Comparison of ENCODE assay signal across 8 cellular contexts in the genomic region with DNA sequence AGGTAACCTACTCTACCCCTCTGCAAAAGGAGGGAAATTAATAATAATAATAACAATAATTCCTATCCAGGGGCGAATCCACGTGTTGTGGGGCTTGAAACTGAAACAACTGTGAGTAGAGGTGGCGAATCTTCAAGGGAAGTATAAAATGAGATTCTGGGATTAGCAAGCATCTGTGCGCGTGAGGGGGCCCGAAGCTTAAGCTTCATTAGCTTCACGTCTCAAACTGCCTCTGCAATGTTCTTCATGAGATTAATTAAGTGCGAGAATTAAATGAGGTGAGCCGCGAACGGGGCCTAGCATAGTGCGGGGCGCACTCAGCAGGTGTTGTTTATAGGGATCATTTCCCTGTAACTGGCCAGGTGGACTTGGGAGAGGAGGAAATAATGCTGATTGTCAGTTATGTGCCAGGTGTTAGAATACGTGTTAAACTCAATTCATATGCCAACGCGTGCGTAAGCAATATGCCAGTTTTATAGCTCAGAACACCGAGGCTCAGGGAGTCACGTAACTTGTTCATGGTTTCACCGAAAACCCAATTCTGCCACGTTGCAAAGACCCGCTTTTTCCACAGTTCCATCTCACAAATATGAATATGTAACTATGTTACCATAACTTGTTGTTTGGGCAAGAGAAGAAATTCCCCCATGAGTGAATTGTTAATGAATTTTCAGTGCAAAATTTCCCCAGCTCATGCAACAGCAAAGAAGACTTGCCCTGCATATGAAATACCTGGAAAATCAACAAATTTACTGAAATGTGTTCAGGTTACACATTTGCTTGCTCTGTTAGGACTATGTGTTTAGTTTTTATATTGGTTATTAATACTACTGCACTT. TPM values are rescaled to one million over a fixed set of nuclear protein-coding genes. Genes with fewer than 3 reads are reported as not detected.
A peak's percentile ranks its signal among the peaks of the same experiment; 100 is the strongest.
DNase-seq lines count a peak whose midpoint lies in the region; ATAC-seq and TF ChIP-seq lines count a peak whose summit lies in the region.

No MANE protein-coding gene starts in this region.

- H3K36me3 Mint-ChIP-seq in activated naive CD4-positive, alpha-beta T cell treated with anti-CD3 and anti-CD28 coated beads for 36 hours (ENCODE audit: low read depth): no peaks in the 10 kb centered on the region
- H3K36me3 Mint-ChIP-seq in MCF 10A (ENCODE audit: insufficient read depth, unreplicated experiment): no peaks in the 10 kb centered on the region

- H3K4me1 ChIP-seq in mucosa of descending colon (ENCODE audit: low read depth): peaks cover 13% of the 10 kb centered on the region

- no peaks in the 10 kb centered on the region for H3K36me3 ChIP-seq in mucosa of descending colon (ENCODE audit: low read depth)

- H3K27me3 Mint-ChIP-seq in activated naive CD4-positive, alpha-beta T cell treated with anti-CD3 and anti-CD28 coated beads for 36 hours (ENCODE audit: low read depth): no peaks in the 10 kb centered on the region
- peaks cover 42% of the 10 kb centered on the region for H3K27me3 Mint-ChIP-seq in MCF 10A (ENCODE audit: insufficient read depth, unreplicated experiment)

- intact Hi-C loops in activated naive CD4-positive, alpha-beta T cell treated with anti-CD3 and anti-CD28 coated beads for 36 hours (cut with micrococcal nuclease): loop anchor here (1.0 to 5.0 kb wide), 10 partner anchors 10 to 613 kb away; a partner anchor contains a TSS
- intact Hi-C loops in MCF 10A (cut with micrococcal nuclease): no loop called here
- intact Hi-C loops in mucosa of descending colon (cut with DNase I, micrococcal nuclease): no loop called here
- intact Hi-C loops in sciatic nerve (cut with DNase I): no loop called here

- H3K4me3 ChIP-seq in mucosa of descending colon: peak overlapping the region; percentile 74

- CTCF ChIA-PET in activated naive CD4-positive, alpha-beta T cell treated with anti-CD3 and anti-CD28 coated beads for 36 hours (lab: Charles Lee): interaction anchor here (1.3 kb wide), 2 partner anchors 10 to 125 kb away, joined by 3 to 6 read pairs; no protein-coding TSS in a partner anchor
- CTCF ChIA-PET in MCF 10A (lab: Yijun Ruan, JAX): interaction anchor here (0.6 to 0.7 kb wide), 2 partner anchors 19 to 52 kb away, joined by 3 to 4 read pairs; no protein-coding TSS in a partner anchor

- H3K9me3 ChIP-seq in mucosa of descending colon: no peaks in the 10 kb centered on the region

- ATAC-seq in mucosa of descending colon (peak; percentile 76), sciatic nerve (no peak), HG03521 (IDR thresholded peaks at IDR 0.05; ENCODE audit: unreplicated experiment) (no peak)

- no peaks in the 10 kb centered on the region for H3K9me3 Mint-ChIP-seq in activated naive CD4-positive, alpha-beta T cell treated with anti-CD3 and anti-CD28 coated beads for 36 hours
- no peaks in the 10 kb centered on the region for H3K9me3 Mint-ChIP-seq in MCF 10A (ENCODE audit: unreplicated experiment)

- peaks cover 41% of the 10 kb centered on the region for H3K4me1 Mint-ChIP-seq in activated naive CD4-positive, alpha-beta T cell treated with anti-CD3 and anti-CD28 coated beads for 36 hours (ENCODE audit: low read depth)
- no peaks in the 10 kb centered on the region for H3K4me1 Mint-ChIP-seq in MCF 10A (ENCODE audit: insufficient read depth, unreplicated experiment)

- BruUV-seq in MCF 10A (replicated peaks; lab: Mats Ljungman, UMichigan): no TSS peak

- H3K27ac Mint-ChIP-seq in activated naive CD4-positive, alpha-beta T cell treated with anti-CD3 and anti-CD28 coated beads for 36 hours: peak overlapping the region; percentile 73
- no peak overlapping the region for H3K27ac Mint-ChIP-seq in MCF 10A (ENCODE audit: low read depth, unreplicated experiment)

- H3K4me3 Mint-ChIP-seq in activated naive CD4-positive, alpha-beta T cell treated with anti-CD3 and anti-CD28 coated beads for 36 hours: peak overlapping the region; percentile 76
- peak overlapping the region; percentile 78 for H3K4me3 Mint-ChIP-seq in MCF 10A (ENCODE audit: unreplicated experiment)

- POLR2A ChIA-PET in MCF 10A (lab: Yijun Ruan, JAX): interaction anchor here (0.6 to 1.2 kb wide), 5 partner anchors 10 to 31 kb away, joined by 3 to 4 read pairs (median 3); a partner anchor contains a TSS

- DNase-seq in activated naive CD4-positive, alpha-beta T cell treated with anti-CD3 and anti-CD28 coated beads for 36 hours: peak; percentile 30
- no peak for DNase-seq in activated naive CD4-positive, alpha-beta T cell (lab: John Stamatoyannopoulos, UW)
- DNase-seq in NCI-H2171 (lab: John Stamatoyannopoulos, UW): peak; percentile 33
- DNase-seq in MCF 10A (ENCODE audit: unreplicated experiment): no peak
- peak; percentile 70 to 85 (median 74) for DNase-seq in mucosa of descending colon
- DNase-seq in sciatic nerve (ENCODE audit: low spot score): no peak
- no peak for DNase-seq in SW 1271 (lab: John Stamatoyannopoulos, UW)

- no peak for TF ChIP-seq CTCF in MCF 10A (IDR thresholded peaks at IDR 0.05; ENCODE audit: unreplicated experiment)
- no peak for TF ChIP-seq CTCF in mucosa of descending colon (IDR thresholded peaks at IDR 0.05)

RNA-seq across cellular contexts. Expression of a gene that starts 30.3 kb away (rescaled TPM):
- 100 to 1,000 TPM; 170 to 176 TPM for total RNA-seq in activated naive CD4-positive, alpha-beta T cell treated with anti-CD3 and anti-CD28 coated beads for 36 hours
- total RNA-seq in MCF 10A (2022) (211 and 298 TPM in 2 replicates), mucosa of descending colon (100 to 1,000 TPM; 104 to 172 (median 140) TPM), sciatic nerve (74.4 TPM)

RNA-seq across cellular contexts. Expression of a gene that starts 57.0 kb away (rescaled TPM):
- total RNA-seq in activated naive CD4-positive, alpha-beta T cell treated with anti-CD3 and anti-CD28 coated beads for 36 hours: 10 to 100 TPM; 10.0 to 11.7 TPM
- total RNA-seq in MCF 10A (2022) (46.4 and 52.1 TPM in 2 replicates), mucosa of descending colon (10 to 100 TPM; 25.4 to 49.5 (median 46.0) TPM), sciatic nerve (65.8 TPM)

Comparison
In these comparisons a context has a peak if more than half of its experiments do, and no peak if none do; other contexts are left out.
1. DNase-seq: peak in activated naive CD4-positive, alpha-beta T cell treated with anti-CD3 and anti-CD28 coated beads for 36 hours (single experiment), NCI-H2171 (single experiment) and mucosa of descending colon (3 of 3); none in activated naive CD4-positive, alpha-beta T cell (0 of 4), MCF 10A (single experiment), sciatic nerve (single experiment) and SW 1271 (0 of 2).